In the genomic region with DNA sequence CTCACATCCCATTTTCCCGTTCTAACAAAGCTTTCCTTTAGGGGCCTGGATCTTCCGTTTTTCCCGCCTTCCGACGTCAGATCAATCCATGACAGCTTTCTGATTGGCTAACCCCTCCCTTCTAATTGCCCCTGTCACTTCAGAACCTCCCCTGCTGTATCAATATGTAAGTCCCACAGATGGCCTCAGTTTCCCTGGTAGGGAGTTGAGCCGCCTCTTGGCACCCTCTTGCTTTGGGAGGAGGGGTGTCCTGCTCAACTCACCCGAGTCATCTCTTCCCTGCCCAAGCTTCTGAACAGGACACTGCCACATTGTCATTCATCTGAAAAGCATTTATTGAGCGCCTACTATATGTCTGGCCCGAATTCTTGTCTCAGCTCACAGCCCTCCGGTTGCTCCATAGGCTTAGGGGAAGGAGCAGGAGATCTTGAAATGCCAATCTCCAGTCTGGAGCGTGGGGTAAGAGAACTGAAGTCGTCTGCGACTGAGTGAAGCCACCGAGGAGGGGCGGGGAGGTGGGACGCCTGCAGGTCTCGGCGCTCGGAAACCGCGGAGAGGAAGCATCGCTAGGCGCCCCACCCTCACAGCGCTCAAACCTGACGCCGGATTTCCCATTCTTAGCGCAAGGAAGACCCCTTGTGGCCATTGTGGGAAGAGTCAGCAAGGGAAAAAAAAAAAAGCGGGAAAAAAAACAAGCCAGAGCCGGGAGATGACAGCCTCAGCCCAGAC, we compare ENCODE assay signal across 8 cellular contexts. TPM values are rescaled to one million over a fixed set of nuclear protein-coding genes. Genes with fewer than 3 reads are reported as not detected.
DNase-seq lines count a peak whose midpoint lies in the region; ATAC-seq, FAIRE-seq and TF ChIP-seq lines count a peak whose summit lies in the region.

No MANE protein-coding gene starts in this region.

- no peaks in the 10 kb centered on the region for H3K9me3 ChIP-seq in CD8-positive, alpha-beta memory T cell (ENCODE audit: low read length)
- H3K9me3 ChIP-seq in mammary epithelial cell (replicated peaks; ENCODE audit: insufficient read depth, low read length) (no peaks in the 10 kb centered on the region), keratinocyte (ENCODE audit: control insufficient read depth, low read depth, low read length) (no peaks in the 10 kb centered on the region)

- WGBS in mammary epithelial cell (ENCODE audit: low coverage, missing lambda C conversion rate): 21% methylated on average over 22 of the region's 29 CpGs

- H3K27ac Mint-ChIP-seq in CD8-positive, alpha-beta memory T cell: peak overlapping the region; percentile 35 to 99 (median 87)
- H3K27ac Mint-ChIP-seq in HFFc6: peak overlapping the region; percentile 65; the same call in 1 of the 2 replicates

- H4K20me1 ChIP-seq in mammary epithelial cell (ENCODE audit: insufficient read depth, low read length): no peaks in the 10 kb centered on the region
- H4K20me1 ChIP-seq in keratinocyte (ENCODE audit: control insufficient read depth, extremely low read depth, insufficient read depth, low read length): no peaks in the 10 kb centered on the region

- H3K9me3 Mint-ChIP-seq in CD8-positive, alpha-beta memory T cell: no peaks in the 10 kb centered on the region
- H3K9me3 Mint-ChIP-seq in HFFc6: no peaks in the 10 kb centered on the region

- H3K4me1 ChIP-seq in CD8-positive, alpha-beta memory T cell (ENCODE audit: insufficient read depth, low read length): peaks cover 33% of the 10 kb centered on the region
- peaks cover 25% of the 10 kb centered on the region for H3K4me1 ChIP-seq in mammary epithelial cell (ENCODE audit: insufficient read depth, low read length)
- peaks cover 40% of the 10 kb centered on the region for H3K4me1 ChIP-seq in keratinocyte (ENCODE audit: control insufficient read depth, extremely low read depth, insufficient read depth, low read length)

- no peaks in the 10 kb centered on the region for H3K36me3 ChIP-seq in CD8-positive, alpha-beta memory T cell (ENCODE audit: insufficient read depth, low read length)
- H3K36me3 ChIP-seq in mammary epithelial cell (ENCODE audit: insufficient read depth, low read length) (no peaks in the 10 kb centered on the region), keratinocyte (ENCODE audit: control insufficient read depth in 2 of 2, extremely low read depth in 1 of 2, insufficient read depth in 2 of 2, low read length in 2 of 2) (no peaks in the 10 kb centered on the region)

- H3K9ac ChIP-seq in mammary epithelial cell (ENCODE audit: insufficient read depth, low read length) (no peak overlapping the region), keratinocyte (ENCODE audit: control insufficient read depth, extremely low read depth, insufficient read depth, low read length) (peak overlapping the region; percentile 56)

- peaks cover 25 to 38% (median 30%) of the 10 kb centered on the region in 3 donors for H3K4me1 Mint-ChIP-seq in CD8-positive, alpha-beta memory T cell
- H3K4me1 Mint-ChIP-seq in HFFc6 (ENCODE audit: low read depth): peaks cover 27% of the 10 kb centered on the region

- no peaks in the 10 kb centered on the region for H3K27me3 ChIP-seq in CD8-positive, alpha-beta memory T cell (ENCODE audit: insufficient read depth, low read length, poor library complexity, severe bottlenecking)
- no peaks in the 10 kb centered on the region for H3K27me3 ChIP-seq in mammary epithelial cell (ENCODE audit: insufficient read depth, low read length)
- H3K27me3 ChIP-seq in keratinocyte (ENCODE audit: control insufficient read depth, extremely low read depth, insufficient read depth, low read length): no peaks in the 10 kb centered on the region

- H3K27ac ChIP-seq in CD8-positive, alpha-beta memory T cell (ENCODE audit: low read depth, low read length): no peak overlapping the region
- H3K27ac ChIP-seq in mammary epithelial cell (ENCODE audit: insufficient read depth, low read depth, low read length): no peak overlapping the region
- peak overlapping the region; percentile 27 for H3K27ac ChIP-seq in keratinocyte (ENCODE audit: control insufficient read depth, insufficient read depth, low read length)

- H3K9me1 ChIP-seq in keratinocyte (ENCODE audit: control insufficient read depth, extremely low read depth, insufficient read depth, low read length): no peaks in the 10 kb centered on the region

- POLR2A ChIA-PET in CD8-positive, alpha-beta memory T cell (lab: Charles Lee): interaction anchor here (0.6 to 1.4 kb wide), 5 partner anchors 27 to 475 kb away, joined by 3 to 5 read pairs (median 3); partner anchors contain the start of genes CBX5 and COPZ1

- no peaks in the 10 kb centered on the region for H3K79me2 ChIP-seq in mammary epithelial cell (ENCODE audit: insufficient read depth, low read length)
- no peaks in the 10 kb centered on the region for H3K79me2 ChIP-seq in keratinocyte (ENCODE audit: control insufficient read depth, insufficient read depth, low read length)

- H3K4me2 ChIP-seq in mammary epithelial cell (ENCODE audit: insufficient read depth, low read depth, low read length): peak overlapping the region; percentile 60
- H3K4me2 ChIP-seq in keratinocyte (ENCODE audit: control insufficient read depth, extremely low read depth, insufficient read depth, low read depth, low read length): peak overlapping the region; percentile 95

- TF ChIP-seq CTCF in HFFc6 (IDR thresholded peaks at IDR 0.05) (peak; percentile 88), WI38 (IDR thresholded peaks at IDR 0.05; ENCODE audit: low read depth, low read length) (peak; percentile 72), mammary epithelial cell (conservative IDR thresholded peaks at IDR 0.05 in 1 of 2, IDR thresholded peaks at IDR 0.05 in 1 of 2; ENCODE audit: extremely low read depth in 1 of 2, insufficient read depth in 1 of 2, low read depth in 1 of 2, low read length in 2 of 2) (peak; percentile 39 to 79), keratinocyte (optimal IDR thresholded peaks at IDR 0.05 in 1 of 3, IDR thresholded peaks at IDR 0.05 in 1 of 3, conservative IDR thresholded peaks at IDR 0.05 in 1 of 3; ENCODE audit: extremely low read depth in 1 of 3, insufficient read depth in 2 of 3, low read length in 3 of 3) (peak; percentile 64 to 80 (median 64))

- no peaks in the 10 kb centered on the region for H3K36me3 Mint-ChIP-seq in CD8-positive, alpha-beta memory T cell
- H3K36me3 Mint-ChIP-seq in HFFc6 (ENCODE audit: low read depth): no peaks in the 10 kb centered on the region

- no peak for FAIRE-seq in keratinocyte (lab: Jason Lieb, UNC)

- peaks cover 8 to 24% of the 10 kb centered on the region in 2 donors for H3K27me3 Mint-ChIP-seq in CD8-positive, alpha-beta memory T cell
- peaks cover 20% of the 10 kb centered on the region for H3K27me3 Mint-ChIP-seq in HFFc6 (ENCODE audit: insufficient read depth)

- CTCF ChIA-PET in CD8-positive, alpha-beta memory T cell (lab: Charles Lee): interaction anchor here (0.7 to 4.2 kb wide), 17 partner anchors 8 to 217 kb away, joined by 3 to 51 read pairs (median 4); partner anchors contain the start of genes COPZ1, HOXC5, HOXC8 and HOXC9
- CTCF ChIA-PET in mammary epithelial cell (lab: Charles Lee; ENCODE audit: low non-redundant PET): interaction anchor here (0.6 kb wide), 3 partner anchors 108 to 214 kb away, joined by 3 read pairs; partner anchors contain the start of genes COPZ1 and HOXC5

- peak overlapping the region; percentile 46 for H3K4me3 ChIP-seq in CD8-positive, alpha-beta memory T cell (ENCODE audit: low read length)
- peak overlapping the region; percentile 55 for H3K4me3 ChIP-seq in WI38 (ENCODE audit: low read depth, low read length)
- H3K4me3 ChIP-seq in mammary epithelial cell (replicated peaks in 1 of 3; ENCODE audit: insufficient read depth in 1 of 3, low read depth in 2 of 3, low read length in 3 of 3): peak overlapping the region in 2 of 3 experiments; percentile 7 to 36
- H3K4me3 ChIP-seq in keratinocyte (ENCODE audit: control insufficient read depth in 2 of 3, extremely low read depth in 1 of 3, insufficient read depth in 2 of 3, low read depth in 1 of 3, low read length in 3 of 3): peak overlapping the region; percentile 2 to 67 (median 52)

- ATAC-seq in HG03565 (IDR thresholded peaks at IDR 0.05; ENCODE audit: unreplicated experiment): no peak

- H2AFZ ChIP-seq in mammary epithelial cell (ENCODE audit: low read depth, low read length): peak overlapping the region; percentile 95
- H2AFZ ChIP-seq in keratinocyte (ENCODE audit: control insufficient read depth, low read length): peak overlapping the region; percentile 83

- BruUV-seq in mammary epithelial cell (replicated peaks; lab: Mats Ljungman, UMichigan): no TSS peak

- peak; percentile 70 to 84 (median 78) for DNase-seq in CD8-positive, alpha-beta memory T cell
- DNase-seq in HFFc6: peak; percentile 52
- peak; percentile 63 for DNase-seq in NCI-H2227 treated with DMSO at 0.1 percent for 48 hours (lab: John Stamatoyannopoulos, UW)
- peak; percentile 78 for DNase-seq in mammary epithelial cell
- no peak for DNase-seq in keratinocyte (ENCODE audit: low read depth, low spot score)
- peak; percentile 45 to 68 (median 56) for DNase-seq in stimulated activated CD4-positive, alpha-beta T cell treated with anti-CD3 and anti-CD28 coated beads, Interleukin-12 subunit alpha, Interleukin-12 subunit beta, amount 100 ng/mL, for 48 hours (ENCODE audit: low read depth in 2 of 3, low spot score in 1 of 3)

- dilution Hi-C loops in mammary epithelial cell (cut with HindIII; ENCODE audit: low sequenced_read_pairs) (loop anchor here (5.0 to 10.0 kb wide), 3 partner anchors 106 to 202 kb away; partner anchors contain the start of gene GPR84), keratinocyte (cut with MboI; ENCODE audit: extremely low pct_ligation_motif_present, low sequenced_read_pairs) (no loop called here)

- peak overlapping the region; percentile 55 to 91 (median 79) for H3K4me3 Mint-ChIP-seq in CD8-positive, alpha-beta memory T cell
- peak overlapping the region; percentile 90 for H3K4me3 Mint-ChIP-seq in HFFc6

- in situ Hi-C loops in mammary epithelial cell (cut with MboI; ENCODE audit: low sequenced_read_pairs in 2 of 2): loop anchor here in 1 of 2 donors (5.0 kb wide), 1 partner anchor 146 kb away; the partner anchor contains the start of gene GPR84

- intact Hi-C loops in mammary epithelial cell (cut with micrococcal nuclease): no loop called here

RNA-seq across cellular contexts. Expression of gene SMUG1, which starts 28.0 kb away (rescaled TPM):
- 10 to 100 TPM; 23.3 to 25.2 TPM for total RNA-seq in CD8-positive, alpha-beta memory T cell
- polyA plus RNA-seq in CD8-positive, alpha-beta memory T cell: 24.1 TPM
- total RNA-seq in HFFc6 (2021; fragmentation: NEBNext Ultra II Directional; extraction: Animal tissue kit (Norgen Biotek cat#: 25700)): 10 to 100 TPM; 21.4 to 28.4 (median 26.1) TPM
- total RNA-seq in mammary epithelial cell: 10 to 100 TPM; 30.7 to 52.7 TPM
- polyA plus RNA-seq in mammary epithelial cell (54.7 TPM), keratinocyte (38.6 to 45.3 TPM (median 39.6 TPM) in 3 replicates)
- polyA minus RNA-seq in mammary epithelial cell (80.1 TPM), keratinocyte (32.2 to 39.6 TPM (median 33.1 TPM) in 3 replicates)
- 9.8 TPM for polyA plus RNA-seq in keratinocyte (2011; ENCODE audit: low read depth)
- polyA plus RNA-seq in keratinocyte (2011; cell fraction: cytosol; rRNA removed): 38.3 and 38.5 TPM in 2 replicates
- 38.9 and 40.0 TPM in 2 replicates for polyA plus RNA-seq in keratinocyte (2011; cell fraction: nucleus; rRNA removed)
- 26.1 and 42.4 TPM in 2 replicates for polyA plus RNA-seq in keratinocyte (2012; ENCODE audit: low replicate concordance)
- polyA minus RNA-seq in keratinocyte (2011; cell fraction: cytosol; rRNA and poly(A)+ RNA removed): 32.0 TPM
- 12.1 and 16.8 TPM in 2 replicates for polyA minus RNA-seq in keratinocyte (2011; cell fraction: nucleus; rRNA and poly(A)+ RNA removed)
